Comparison of ENCODE assay signal across 11 cellular contexts in the genomic region with DNA sequence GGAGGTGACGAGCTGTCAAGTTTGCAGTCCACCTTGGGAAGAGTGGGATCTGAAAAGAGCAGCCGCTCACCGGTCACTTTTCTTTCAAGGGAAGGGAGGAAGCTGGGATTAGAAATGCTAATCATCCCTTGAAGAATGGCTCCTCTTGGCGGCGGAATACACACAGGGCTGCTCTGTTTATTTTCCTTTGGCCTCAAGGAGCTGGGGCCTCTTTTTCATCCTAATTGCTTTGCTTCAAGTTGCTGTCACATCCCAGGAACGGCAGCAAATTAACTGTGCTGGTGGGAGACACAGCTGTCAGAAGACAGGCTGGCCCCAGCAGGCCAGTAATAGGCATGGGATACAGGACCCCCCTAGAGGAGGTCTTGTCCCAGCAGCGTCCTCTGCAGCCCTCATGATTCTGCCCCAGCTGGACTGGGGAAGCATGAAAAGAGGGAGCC. TPM values are rescaled to one million over a fixed set of nuclear protein-coding genes. Genes with fewer than 3 reads are reported as not detected.
DNase-seq lines count a peak whose midpoint lies in the region; ATAC-seq and TF ChIP-seq lines count a peak whose summit lies in the region.
"Had no signal": no experiment of that assay in that cellular context is flagged by ENCODE, and none has a peak within 500 bp of the region (broad histone marks: within the 10 kb centered on the region; RNA-seq: fewer than 3 reads in every experiment).

No MANE protein-coding gene starts in this region.

- no peak overlapping the region for H3K4me3 ChIP-seq in HAP-1
- H3K4me3 ChIP-seq in adipocyte (ENCODE audit: low read length), result no peak overlapping the region
- H3K4me3 ChIP-seq in retinal pigment epithelial cell (ENCODE audit: low read length), result no peak overlapping the region
- H3K4me3 ChIP-seq: thyroid gland had no signal

- no peak overlapping the region for H3K9ac ChIP-seq in adipocyte (ENCODE audit: low read length)

- TF ChIP-seq CTCF in retinal pigment epithelial cell (conservative IDR thresholded peaks at IDR 0.05; ENCODE audit: low read depth, low read length), result peak; percentile 45

- DNase-seq in HAP-1 (ENCODE audit: low spot score in 2 of 2), result peak; percentile 85 to 94
- DNase-seq in adipocyte (ENCODE audit: low read depth), result peak; percentile 43
- peak; percentile 52 for DNase-seq in hepatic stellate cell (ENCODE audit: low spot score)
- DNase-seq in retinal pigment epithelial cell (ENCODE audit: low read depth), result no peak
- DNase-seq in posterior vena cava (ENCODE audit: low spot score), result no peak
- DNase-seq: activated CD4-positive, CD25-positive, alpha-beta regulatory T cell treated with anti-CD3 and anti-CD28 coated beads, Interleukin-2, amount 50 U/mL, for 72 hours; NCI-H748 treated with DMSO at 0.1 percent for 48 hours had no signal

- H3K27me3 ChIP-seq in HAP-1 (ENCODE audit: low read depth) (no peaks in the 10 kb centered on the region), adipocyte (replicated peaks; ENCODE audit: control insufficient read depth, insufficient read depth, low read length) (peaks cover 46% of the 10 kb centered on the region)
- H3K27me3 ChIP-seq: thyroid gland had no signal

- no peaks in the 10 kb centered on the region for H3K9me3 ChIP-seq in HAP-1
- no peaks in the 10 kb centered on the region for H3K9me3 ChIP-seq in adipocyte (ENCODE audit: control insufficient read depth, low read length)
- H3K9me3 ChIP-seq: thyroid gland had no signal

- intact Hi-C loops in posterior vena cava (cut with DNase I), result loop anchor here in 1 of 2 donors (10.0 kb wide), 1 partner anchor 48 kb away; no protein-coding TSS in a partner anchor

- H3K4me1 ChIP-seq in HAP-1, result peaks cover 13% of the 10 kb centered on the region
- H3K4me1 ChIP-seq in adipocyte (ENCODE audit: control insufficient read depth, insufficient read depth, low read length), result peaks cover 15% of the 10 kb centered on the region

- H3K36me3 ChIP-seq in HAP-1 (replicated peaks) (no peaks in the 10 kb centered on the region), adipocyte (ENCODE audit: control insufficient read depth, insufficient read depth, low read length, severe bottlenecking) (no peaks in the 10 kb centered on the region)
- H3K36me3 ChIP-seq: thyroid gland had no signal

- in situ Hi-C loops in HAP-1 (cut with MboI; ENCODE audit: low sequenced_read_pairs), result no loop called here

- no peak for ATAC-seq in HG02973 (IDR thresholded peaks at IDR 0.05; ENCODE audit: unreplicated experiment)
- no peak for ATAC-seq in HG03442 (IDR thresholded peaks at IDR 0.05; ENCODE audit: unreplicated experiment)
- ATAC-seq in HG02623 (IDR thresholded peaks at IDR 0.05; ENCODE audit: unreplicated experiment), result no peak

RNA-seq across cellular contexts. Expression of a gene that starts 6.7 kb away (rescaled TPM):
- total RNA-seq in posterior vena cava, result under 1 TPM; 0.37 to 0.57 TPM
- total RNA-seq: thyroid gland had no signal

RNA-seq across cellular contexts. Expression of a gene that starts 15.5 kb away (rescaled TPM):
- 10 to 100 TPM; 82.4 to 93.9 TPM for total RNA-seq in posterior vena cava

RNA-seq across cellular contexts. Expression of a gene that starts 31.7 kb away (rescaled TPM):
- 1 to 10 TPM; 3.6 to 3.7 TPM for total RNA-seq in posterior vena cava

RNA-seq across cellular contexts. Expression of a gene that starts 38.1 kb away (rescaled TPM):
- not detected for total RNA-seq in posterior vena cava
- total RNA-seq: thyroid gland had no signal

RNA-seq across cellular contexts. Expression of a gene that starts 50.3 kb away (rescaled TPM):
- total RNA-seq in posterior vena cava, result 10 to 100 TPM; 17.6 to 19.6 TPM

Comparison
In these comparisons a context has a peak if more than half of its experiments do, and no peak if none do; other contexts are left out.
1. DNase-seq: peak in HAP-1 (2 of 2), adipocyte (single experiment) and hepatic stellate cell (single experiment); none in retinal pigment epithelial cell (single experiment) and posterior vena cava (single experiment).